ENCODE assay signal across 1 cellular context in the genomic region with DNA sequence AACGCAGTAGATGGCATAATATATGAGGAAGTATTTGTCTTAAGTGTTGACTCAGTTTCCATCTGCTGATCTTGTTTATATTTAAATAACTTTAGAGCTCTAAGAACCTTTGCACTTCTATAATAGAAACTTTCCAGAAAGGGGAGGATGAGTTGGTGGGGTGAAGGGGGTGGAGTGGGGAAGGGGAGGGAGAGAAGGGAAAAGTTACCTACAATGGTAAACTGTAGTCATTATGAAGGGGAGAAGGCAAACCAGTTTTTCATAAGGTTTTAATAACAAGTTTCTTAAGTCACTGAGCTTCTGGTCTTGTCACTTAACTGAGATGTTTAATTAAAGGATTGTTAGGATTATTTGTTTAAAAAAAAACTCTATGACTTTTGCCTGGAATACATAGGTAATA.
TF ChIP-seq lines count a peak whose summit lies in the region.

No MANE protein-coding gene starts in this region.

TF ChIP-seq in WTC11, 78 proteins besides CTCF, POLR2A, EP300 and RAD21 (continued from another document):
- no peak for TF ChIP-seq PREB (CRISPR knock-in tag; IDR thresholded peaks at IDR 0.05; ENCODE audit: borderline replicate concordance)
- TF ChIP-seq, protein P1, sequence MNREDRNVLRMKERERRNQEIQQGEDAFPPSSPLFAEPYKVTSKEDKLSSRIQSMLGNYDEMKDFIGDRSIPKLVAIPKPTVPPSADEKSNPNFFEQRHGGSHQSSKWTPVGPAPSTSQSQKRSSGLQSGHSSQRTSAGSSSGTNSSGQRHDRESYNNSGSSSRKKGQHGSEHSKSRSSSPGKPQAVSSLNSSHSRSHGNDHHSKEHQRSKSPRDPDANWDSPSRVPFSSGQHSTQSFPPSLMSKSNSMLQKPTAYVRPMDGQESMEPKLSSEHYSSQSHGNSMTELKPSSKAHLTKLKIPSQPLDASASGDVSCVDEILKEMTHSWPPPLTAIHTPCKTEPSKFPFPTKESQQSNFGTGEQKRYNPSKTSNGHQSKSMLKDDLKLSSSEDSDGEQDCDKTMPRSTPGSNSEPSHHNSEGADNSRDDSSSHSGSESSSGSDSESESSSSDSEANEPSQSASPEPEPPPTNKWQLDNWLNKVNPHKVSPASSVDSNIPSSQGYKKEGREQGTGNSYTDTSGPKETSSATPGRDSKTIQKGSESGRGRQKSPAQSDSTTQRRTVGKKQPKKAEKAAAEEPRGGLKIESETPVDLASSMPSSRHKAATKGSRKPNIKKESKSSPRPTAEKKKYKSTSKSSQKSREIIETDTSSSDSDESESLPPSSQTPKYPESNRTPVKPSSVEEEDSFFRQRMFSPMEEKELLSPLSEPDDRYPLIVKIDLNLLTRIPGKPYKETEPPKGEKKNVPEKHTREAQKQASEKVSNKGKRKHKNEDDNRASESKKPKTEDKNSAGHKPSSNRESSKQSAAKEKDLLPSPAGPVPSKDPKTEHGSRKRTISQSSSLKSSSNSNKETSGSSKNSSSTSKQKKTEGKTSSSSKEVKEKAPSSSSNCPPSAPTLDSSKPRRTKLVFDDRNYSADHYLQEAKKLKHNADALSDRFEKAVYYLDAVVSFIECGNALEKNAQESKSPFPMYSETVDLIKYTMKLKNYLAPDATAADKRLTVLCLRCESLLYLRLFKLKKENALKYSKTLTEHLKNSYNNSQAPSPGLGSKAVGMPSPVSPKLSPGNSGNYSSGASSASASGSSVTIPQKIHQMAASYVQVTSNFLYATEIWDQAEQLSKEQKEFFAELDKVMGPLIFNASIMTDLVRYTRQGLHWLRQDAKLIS (CRISPR knock-in tag; IDR thresholded peaks at IDR 0.05; ENCODE audit: borderline replicate concordance): no peak
- TF ChIP-seq, protein P2, sequence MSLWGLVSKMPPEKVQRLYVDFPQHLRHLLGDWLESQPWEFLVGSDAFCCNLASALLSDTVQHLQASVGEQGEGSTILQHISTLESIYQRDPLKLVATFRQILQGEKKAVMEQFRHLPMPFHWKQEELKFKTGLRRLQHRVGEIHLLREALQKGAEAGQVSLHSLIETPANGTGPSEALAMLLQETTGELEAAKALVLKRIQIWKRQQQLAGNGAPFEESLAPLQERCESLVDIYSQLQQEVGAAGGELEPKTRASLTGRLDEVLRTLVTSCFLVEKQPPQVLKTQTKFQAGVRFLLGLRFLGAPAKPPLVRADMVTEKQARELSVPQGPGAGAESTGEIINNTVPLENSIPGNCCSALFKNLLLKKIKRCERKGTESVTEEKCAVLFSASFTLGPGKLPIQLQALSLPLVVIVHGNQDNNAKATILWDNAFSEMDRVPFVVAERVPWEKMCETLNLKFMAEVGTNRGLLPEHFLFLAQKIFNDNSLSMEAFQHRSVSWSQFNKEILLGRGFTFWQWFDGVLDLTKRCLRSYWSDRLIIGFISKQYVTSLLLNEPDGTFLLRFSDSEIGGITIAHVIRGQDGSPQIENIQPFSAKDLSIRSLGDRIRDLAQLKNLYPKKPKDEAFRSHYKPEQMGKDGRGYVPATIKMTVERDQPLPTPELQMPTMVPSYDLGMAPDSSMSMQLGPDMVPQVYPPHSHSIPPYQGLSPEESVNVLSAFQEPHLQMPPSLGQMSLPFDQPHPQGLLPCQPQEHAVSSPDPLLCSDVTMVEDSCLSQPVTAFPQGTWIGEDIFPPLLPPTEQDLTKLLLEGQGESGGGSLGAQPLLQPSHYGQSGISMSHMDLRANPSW (CRISPR knock-in tag; conservative IDR thresholded peaks at IDR 0.05; ENCODE audit: low read depth): no peak
- TF ChIP-seq TEAD4 (CRISPR knock-in tag; IDR thresholded peaks at IDR 0.05): no peak
- no peak for TF ChIP-seq MLX (CRISPR knock-in tag; IDR thresholded peaks at IDR 0.05)
